ENCODE assay signal across 13 cellular contexts in the genomic region with DNA sequence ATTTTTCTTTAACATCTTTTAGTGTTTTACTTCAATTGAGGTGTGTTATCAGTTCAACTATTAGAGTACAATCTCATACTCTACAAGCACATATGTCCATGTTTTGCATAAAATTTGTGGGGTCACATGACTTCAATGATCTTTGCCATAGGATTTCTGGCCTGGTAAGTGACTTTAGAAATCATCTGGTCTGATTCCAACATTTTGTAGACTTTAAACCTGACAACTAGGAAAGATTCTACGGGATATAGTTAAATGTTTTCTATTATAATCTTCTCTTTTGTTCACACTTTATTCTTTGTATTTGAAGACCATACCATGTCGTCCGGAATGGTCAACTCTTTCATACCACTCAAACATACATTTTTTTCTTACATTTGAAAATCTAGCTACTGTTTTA.
"Had no signal": no experiment of that assay in that cellular context is flagged by ENCODE, and none has a peak within 500 bp of the region (broad histone marks: within the 10 kb centered on the region; RNA-seq: fewer than 3 reads in every experiment).

No MANE protein-coding gene starts in this region.

- H3K27ac ChIP-seq: ascending aorta, cardiac muscle cell, neutrophil, tibial artery had no signal

- H3K4me1 ChIP-seq: ascending aorta, uterus had no signal

- H3K4me3 ChIP-seq: ascending aorta, cardiac muscle cell, mucosa of descending colon, tibial artery, uterus had no signal

- H3K27me3 ChIP-seq: ascending aorta, cardiac muscle cell, neutrophil, tibial artery, uterus had no signal

- H3K36me3 ChIP-seq: ascending aorta, cardiac muscle cell, neutrophil, tibial artery, uterus had no signal

- ATAC-seq: activated CD4-positive, alpha-beta T cell treated with anti-CD3 and anti-CD28 coated beads for 36 hours; activated CD8-positive, alpha-beta memory T cell treated with anti-CD3 and anti-CD28 coated beads, Interleukin-2, amount 10 ng/mL, durations not matched to agents 7 days and 5 days; activated naive CD8-positive, alpha-beta T cell treated with anti-CD3 and anti-CD28 coated beads, Interleukin-2, amount 50 U/mL, for 24 hours; naive thymus-derived CD8-positive, alpha-beta T cell; stimulated activated memory B cell treated with anti-CD40 and anti-IgM and Interleukin-4, amounts not matched to agents 10 μg/mL and 1 μg/mL and 100 μg/mL, for 72 hours had no signal

- H3K9me3 ChIP-seq: ascending aorta, mucosa of descending colon, neutrophil, tibial artery, uterus had no signal

- DNase-seq: activated T-cell treated with anti-CD3 and anti-CD28 coated beads, Interleukin-2, amount 50 U/mL, for 1 hour; glutamatergic neuron had no signal
